Comparison of ENCODE assay signal across 29 cellular contexts in the genomic region with DNA sequence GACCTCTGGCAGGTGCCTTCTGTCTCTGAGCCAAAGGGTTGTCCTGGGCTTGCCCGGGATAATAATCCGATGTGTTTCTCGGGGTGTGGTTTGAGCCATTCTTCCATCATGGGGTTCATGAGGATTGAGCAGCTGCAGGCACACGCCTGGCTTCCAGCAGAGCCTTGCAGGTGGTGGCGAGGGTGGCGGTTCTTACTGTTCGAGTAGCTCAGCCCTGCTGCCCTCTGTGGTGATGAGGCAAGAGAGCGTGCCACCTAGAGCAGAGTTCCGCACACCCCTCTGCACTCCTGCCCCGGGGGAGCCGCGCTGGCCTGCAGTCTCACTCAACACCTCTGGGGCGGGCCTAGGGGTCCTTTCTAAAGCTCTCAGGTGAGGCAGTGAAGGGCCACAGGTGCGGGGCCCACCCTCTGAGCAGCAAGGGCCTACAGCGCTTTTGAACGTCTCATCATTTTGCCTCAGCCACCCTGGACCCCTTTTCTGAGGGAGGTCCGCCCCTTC. TPM values are rescaled to one million over a fixed set of nuclear protein-coding genes. Genes with fewer than 3 reads are reported as not detected.
"Had no signal": no experiment of that assay in that cellular context is flagged by ENCODE, and none has a peak within 500 bp of the region (broad histone marks: within the 10 kb centered on the region; RNA-seq: fewer than 3 reads in every experiment).

No MANE protein-coding gene starts in this region.

- H3K9me3 Mint-ChIP-seq: activated CD4-positive, alpha-beta memory T cell treated with anti-CD3 and anti-CD28 coated beads, Interleukin-2, amount 10 ng/mL, durations not matched to agents 7 days and 5 days; activated CD4-positive, alpha-beta T cell treated with anti-CD3 and anti-CD28 coated beads, Interleukin-2, amount 10 ng/mL, durations not matched to agents 7 days and 5 days; activated T-cell treated with anti-CD3 and anti-CD28 coated beads, Interleukin-2, amount 50 U/mL, for 24 hours; effector memory CD8-positive, alpha-beta T cell; natural killer cell treated with Interleukin-12 subunit alpha and Interleukin-12 subunit beta and Interleukin-15 and Interleukin-18, amount 100 ng/mL, for 72 hours had no signal

- H3K27me3 ChIP-seq: ovary, sigmoid colon, tibial nerve had no signal

- ATAC-seq: effector memory CD8-positive, alpha-beta T cell; heart right ventricle; lower lobe of right lung; natural killer cell treated with Interleukin-12 subunit alpha and Interleukin-12 subunit beta and Interleukin-15 and Interleukin-18, amount 100 ng/mL, for 72 hours; T-helper 17 cell had no signal

- H3K4me3 Mint-ChIP-seq: activated CD4-positive, alpha-beta memory T cell treated with anti-CD3 and anti-CD28 coated beads, Interleukin-2, amount 10 ng/mL, durations not matched to agents 7 days and 5 days; activated CD4-positive, alpha-beta T cell treated with anti-CD3 and anti-CD28 coated beads, Interleukin-2, amount 10 ng/mL, durations not matched to agents 7 days and 5 days; activated T-cell treated with anti-CD3 and anti-CD28 coated beads, Interleukin-2, amount 50 U/mL, for 24 hours; effector memory CD8-positive, alpha-beta T cell; natural killer cell treated with Interleukin-12 subunit alpha and Interleukin-12 subunit beta and Interleukin-15 and Interleukin-18, amount 100 ng/mL, for 72 hours; T-helper 17 cell had no signal

- H3K4me3 ChIP-seq: heart right ventricle, lower lobe of right lung, ovary, sigmoid colon, tibial nerve had no signal

- H3K9me3 ChIP-seq: heart right ventricle, lower lobe of right lung, neutrophil, ovary, sigmoid colon, tibial nerve had no signal

- H3K36me3 Mint-ChIP-seq: natural killer cell treated with Interleukin-12 subunit alpha and Interleukin-12 subunit beta and Interleukin-15 and Interleukin-18, amount 100 ng/mL, for 72 hours had no signal

- H3K36me3 ChIP-seq: ovary had no signal

- DNase-seq: activated CD4-positive, alpha-beta memory T cell treated with anti-CD3 and anti-CD28 coated beads, Interleukin-2, amount 10 ng/mL, durations not matched to agents 7 days and 5 days; activated CD4-positive, alpha-beta T cell treated with anti-CD3 and anti-CD28 coated beads for 1 hour; activated CD4-positive, alpha-beta T cell treated with anti-CD3 and anti-CD28 coated beads, Interleukin-2, amount 10 ng/mL, durations not matched to agents 7 days and 5 days; activated CD8-positive, alpha-beta memory T cell treated with anti-CD3 and anti-CD28 coated beads, Interleukin-2, amount 50 U/mL, for 48 hours; activated gamma-delta T cell; activated naive CD4-positive, alpha-beta T cell treated with anti-CD3 and anti-CD28 coated beads, Interleukin-2, amount 50 U/mL, for 16 hours; activated T-cell treated with anti-CD3 and anti-CD28 coated beads, Interleukin-2, amount 50 U/mL, for 24 hours; amniotic stem cell; cortex of kidney; effector memory CD8-positive, alpha-beta T cell; erythroblast; heart right ventricle; lower lobe of right lung; mesenchymal stem cell; retina; sigmoid colon; stimulated activated CD4-positive, alpha-beta T cell treated with anti-CD3 and anti-CD28 coated beads, Interleukin-15, amount 100 ng/mL, for 24 hours; stimulated activated CD4-positive, alpha-beta T cell treated with anti-CD3 and anti-CD28 coated beads, Interleukin-2, amount 100 ng/mL, for 24 hours; stimulated activated naive CD4-positive, alpha-beta T cell treated with Interleukin-2 at 50 U/mL for 16 hours; T-helper 17 cell; T1000 had no signal

- H3K27ac Mint-ChIP-seq: activated CD4-positive, alpha-beta memory T cell treated with anti-CD3 and anti-CD28 coated beads, Interleukin-2, amount 10 ng/mL, durations not matched to agents 7 days and 5 days; activated CD4-positive, alpha-beta T cell treated with anti-CD3 and anti-CD28 coated beads, Interleukin-2, amount 10 ng/mL, durations not matched to agents 7 days and 5 days; effector memory CD8-positive, alpha-beta T cell; natural killer cell treated with Interleukin-12 subunit alpha and Interleukin-12 subunit beta and Interleukin-15 and Interleukin-18, amount 100 ng/mL, for 72 hours; progenitor cell of endocrine pancreas; T-helper 17 cell had no signal

- H3K27ac ChIP-seq: heart right ventricle, lower lobe of right lung, neutrophil, ovary, sigmoid colon, tibial nerve had no signal

RNA-seq across cellular contexts. Expression of a gene that starts 7.5 kb away (rescaled TPM):
- total RNA-seq: activated CD4-positive, alpha-beta memory T cell treated with anti-CD3 and anti-CD28 coated beads, Interleukin-2, amount 10 ng/mL, durations not matched to agents 7 days and 5 days; activated CD4-positive, alpha-beta T cell treated with anti-CD3 and anti-CD28 coated beads, Interleukin-2, amount 10 ng/mL, durations not matched to agents 7 days and 5 days; chondrocyte; myocyte; temporal lobe had no signal
